Comparison of ENCODE assay signal across 8 cellular contexts in the genomic region with DNA sequence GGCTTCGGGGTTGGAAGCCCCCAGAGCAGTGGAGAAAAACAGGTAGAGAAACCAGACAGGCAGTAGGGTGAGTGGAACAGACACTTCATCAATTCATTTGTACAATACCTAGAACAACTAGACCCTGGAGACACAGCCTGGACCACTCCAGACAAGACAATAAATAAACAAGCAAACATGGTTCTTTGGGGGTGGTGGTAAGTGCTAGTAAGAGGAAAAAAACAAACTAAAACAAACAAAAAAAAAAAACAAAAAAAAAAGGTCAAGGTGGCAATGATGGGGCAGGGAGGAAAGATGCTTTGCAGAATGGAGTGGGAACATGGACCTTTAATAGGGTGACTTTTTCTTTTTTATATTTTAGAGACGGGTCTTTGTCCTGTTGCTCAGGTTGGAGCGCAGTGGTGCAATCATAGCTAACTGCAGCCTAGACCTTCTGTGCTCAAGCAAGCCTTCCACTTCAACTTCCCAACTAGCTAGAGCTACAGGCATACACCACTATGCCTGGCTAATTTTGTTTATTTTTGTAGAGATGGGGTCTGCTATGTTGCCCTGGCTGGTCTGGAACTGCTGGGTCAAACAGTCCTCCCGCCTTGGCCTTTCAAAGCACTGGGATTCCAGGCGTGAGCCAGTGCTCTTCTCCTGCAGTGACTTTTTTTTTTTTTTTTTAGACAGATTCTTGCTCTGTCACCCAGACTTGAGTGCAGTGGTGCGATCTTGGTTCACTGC. TPM values are rescaled to one million over a fixed set of nuclear protein-coding genes. Genes with fewer than 3 reads are reported as not detected.
A peak's percentile ranks its signal among the peaks of the same experiment; 100 is the strongest.
DNase-seq lines count a peak whose midpoint lies in the region; ATAC-seq, FAIRE-seq and TF ChIP-seq lines count a peak whose summit lies in the region.

No MANE protein-coding gene starts in this region.

- in situ Hi-C loops in Caki2 (cut with HindIII; ENCODE audit: low pct_unique_long_range_greater_than_20kb, low sequenced_read_pairs): no loop called here

- H3K79me2 ChIP-seq in OCI-LY7 (ENCODE audit: insufficient read depth, low read depth, low read length) (peaks cover 8% of the 10 kb centered on the region), endothelial cell of umbilical vein (ENCODE audit: control insufficient read depth, insufficient read depth, low read length) (peaks cover 14% of the 10 kb centered on the region)

- TF ChIP-seq POLR2A in endothelial cell of umbilical vein (IDR thresholded peaks at IDR 0.05; ENCODE audit: low read depth, low read length): peak; percentile 34

- 55 to 62% methylated on average over 6 of the region's 6 CpGs for WGBS in pancreas, 2 donors

- no peak for ATAC-seq in pancreas
- ATAC-seq in GM18498 (IDR thresholded peaks at IDR 0.05; ENCODE audit: unreplicated experiment): no peak
- no peak for ATAC-seq in HG02885 (IDR thresholded peaks at IDR 0.05; ENCODE audit: poor library complexity, unreplicated experiment)

- dilution Hi-C loops in endothelial cell of umbilical vein (cut with MboI; ENCODE audit: extremely low pct_ligation_motif_present, low sequenced_read_pairs): no loop called here

- H3K9me2 ChIP-seq in OCI-LY7 (ENCODE audit: insufficient read depth, low read length): no peaks in the 10 kb centered on the region

- FAIRE-seq in endothelial cell of umbilical vein (lab: Jason Lieb, UNC): peak; percentile 38
- FAIRE-seq in pancreas (lab: Jason Lieb, UNC): no peak

- CTCF ChIA-PET in OCI-LY7 (lab: Charles Lee; ENCODE audit: unreplicated experiment) (no interaction called here), endothelial cell of umbilical vein (lab: Charles Lee) (interaction anchor here (4.5 to 13.8 kb wide), 3 partner anchors 18 to 53 kb away, joined by 30 to 524 read pairs (median 387); a partner anchor contains a TSS)

- H3K4me1 ChIP-seq in OCI-LY7 (ENCODE audit: insufficient read depth, low read length, poor library complexity, severe bottlenecking): peaks cover 34% of the 10 kb centered on the region
- H3K4me1 ChIP-seq in endothelial cell of umbilical vein (ENCODE audit: control insufficient read depth, extremely low read depth, insufficient read depth, low read length): peaks cover 23% of the 10 kb centered on the region
- peaks cover under 1 to 12% (median 8%) of the 10 kb centered on the region in 3 donors for H3K4me1 ChIP-seq in pancreas

- DNase-seq in Caki2 (ENCODE audit: low read depth): peak; percentile 58
- DNase-seq in OCI-LY7 (ENCODE audit: low spot score): no peak
- no peak for DNase-seq in endothelial cell of umbilical vein (ENCODE audit: low read depth, low spot score)
- DNase-seq in pancreas: peak in 2 of 6 donors; percentile 33 to 36
- DNase-seq in NCI-H1436 treated with DMSO at 0.1 percent for 48 hours (lab: John Stamatoyannopoulos, UW): no peak
- no peak for DNase-seq in foreskin melanocyte

- H3K9me1 ChIP-seq in endothelial cell of umbilical vein (replicated peaks; ENCODE audit: control insufficient read depth, extremely low read depth, insufficient read depth, low read length): no peaks in the 10 kb centered on the region

- POLR2A ChIA-PET in OCI-LY7 (lab: Charles Lee) (no interaction called here), endothelial cell of umbilical vein (lab: Charles Lee) (interaction anchor here (0.7 to 4.1 kb wide), 3 partner anchors 12 to 64 kb away, joined by 3 to 94 read pairs (median 73); a partner anchor contains a TSS)

- peak overlapping the region; percentile 24 for H3K27ac ChIP-seq in OCI-LY7 (ENCODE audit: low read depth, low read length, poor library complexity, severe bottlenecking)
- H3K27ac ChIP-seq in endothelial cell of umbilical vein (ENCODE audit: insufficient read depth, low read depth, low read length): peak overlapping the region; percentile 91
- H3K27ac ChIP-seq in pancreas: peak overlapping the region; percentile 95 to 100 (median 99)

- no peak overlapping the region for H2AFZ ChIP-seq in OCI-LY7 (ENCODE audit: low read length)
- H2AFZ ChIP-seq in endothelial cell of umbilical vein (ENCODE audit: low read depth, low read length): peak overlapping the region; percentile 27

- H3K36me3 ChIP-seq in OCI-LY7 (ENCODE audit: insufficient read depth, low read length): peaks cover 10% of the 10 kb centered on the region; the same call in 1 of the 2 replicates
- H3K36me3 ChIP-seq in endothelial cell of umbilical vein (ENCODE audit: control insufficient read depth in 2 of 2, extremely low read depth in 1 of 2, insufficient read depth in 2 of 2, low read length in 2 of 2): peaks cover 0 to 3% of the 10 kb centered on the region in 2 experiments
- H3K36me3 ChIP-seq in pancreas: peaks cover 0 to 4% (median 0%) of the 10 kb centered on the region in 3 donors

- intact Hi-C loops in OCI-LY7 (cut with micrococcal nuclease; ENCODE audit: unreplicated experiment) (loop anchor here (5.0 kb wide), 1 partner anchor 72 kb away; a partner anchor contains a TSS), endothelial cell of umbilical vein (cut with micrococcal nuclease) (no loop called here), pancreas (cut with DNase I) (no loop called here)

- H3K9me3 ChIP-seq in OCI-LY7 (ENCODE audit: low read length) (no peaks in the 10 kb centered on the region), endothelial cell of umbilical vein (replicated peaks; ENCODE audit: control insufficient read depth, insufficient read depth, low read length) (no peaks in the 10 kb centered on the region), pancreas (no peaks in the 10 kb centered on the region)

- H3K27me3 ChIP-seq in endothelial cell of umbilical vein (ENCODE audit: control insufficient read depth in 2 of 2, insufficient read depth in 2 of 2, low read length in 2 of 2) (no peaks in the 10 kb centered on the region), pancreas (no peaks in the 10 kb centered on the region)

- H4K20me1 ChIP-seq in OCI-LY7 (ENCODE audit: insufficient read depth, low read length) (no peaks in the 10 kb centered on the region; the same call in 1 of the 2 replicates), endothelial cell of umbilical vein (replicated peaks; ENCODE audit: control insufficient read depth, extremely low read depth, insufficient read depth, low read length) (no peaks in the 10 kb centered on the region)

- peak overlapping the region; percentile 74 for H3K9ac ChIP-seq in endothelial cell of umbilical vein (replicated peaks; ENCODE audit: extremely low read depth, insufficient read depth, low read length)

- TF ChIP-seq CTCF in OCI-LY7 (conservative IDR thresholded peaks at IDR 0.05; ENCODE audit: low read length) (no peak), endothelial cell of umbilical vein (IDR thresholded peaks at IDR 0.05; ENCODE audit: extremely low read depth in 1 of 2, insufficient read depth in 1 of 2, low read depth in 1 of 2, low read length in 2 of 2) (no peak), pancreas (IDR thresholded peaks at IDR 0.05) (no peak)

- H3K4me3 ChIP-seq in OCI-LY7 (ENCODE audit: low read depth, low read length, poor library complexity, severe bottlenecking) (peak overlapping the region; percentile 84), endothelial cell of umbilical vein (replicated peaks in 1 of 3; ENCODE audit: insufficient read depth in 1 of 3, low read depth in 1 of 3, low read length in 3 of 3) (peak overlapping the region in 2 of 3 experiments; percentile 27 to 76), pancreas (peak overlapping the region in 2 of 4 donors; percentile 70 to 81)

- H3K4me2 ChIP-seq in OCI-LY7 (ENCODE audit: low read length) (peak overlapping the region; percentile 95), endothelial cell of umbilical vein (ENCODE audit: insufficient read depth, low read length) (peak overlapping the region; percentile 56)

- no TSS peak for BruUV-seq in OCI-LY7 (replicated peaks; lab: Mats Ljungman, UMichigan)
- BruUV-seq in endothelial cell of umbilical vein (replicated peaks; lab: Mats Ljungman, UMichigan): no TSS peak

RNA-seq across cellular contexts. Expression of a gene that starts 3.1 kb away (rescaled TPM):
- 63.3 and 74.5 TPM in 2 replicates for total RNA-seq in Caki2 (2014; rRNA removed; shearing (Covaris generic); ENCODE audit: low replicate concordance)
- 43.7 and 45.5 TPM in 2 replicates for total RNA-seq in OCI-LY7 (2014; rRNA removed; shearing (Covaris generic))
- total RNA-seq in OCI-LY7 (2022): 31.8 TPM in 2 replicates
- 22.8 and 31.6 TPM in 2 replicates for total RNA-seq in endothelial cell of umbilical vein
- polyA plus RNA-seq in endothelial cell of umbilical vein: 72.9 and 74.4 TPM in 2 replicates
- polyA plus RNA-seq in endothelial cell of umbilical vein (2011; cell fraction: cytosol; rRNA removed): 26.6 and 63.6 TPM in 2 replicates
- 92.2 and 120 TPM in 2 replicates for polyA plus RNA-seq in endothelial cell of umbilical vein (2011; cell fraction: nucleus; rRNA removed)
- polyA plus RNA-seq in endothelial cell of umbilical vein (2012): 11.7 and 24.3 TPM in 2 replicates
- polyA minus RNA-seq in endothelial cell of umbilical vein: 12.4 and 15.3 TPM in 2 replicates
- polyA minus RNA-seq in endothelial cell of umbilical vein (2011; cell fraction: cytosol; rRNA and poly(A)+ RNA removed): 126 TPM
- polyA minus RNA-seq in endothelial cell of umbilical vein (2011; cell fraction: nucleus; rRNA and poly(A)+ RNA removed): 21.6 and 61.5 TPM in 2 replicates
- total RNA-seq in pancreas: 100 to 1,000 TPM in 2 of 6 donors, 10 to 100 TPM in 4; 41.6 to 109 (median 70.7) TPM
- 100 to 1,000 TPM; 172 to 206 TPM for polyA plus RNA-seq in pancreas

RNA-seq across cellular contexts. Expression of a gene that starts 7.2 kb away (rescaled TPM):
- not detected in 2 replicates for total RNA-seq in Caki2 (2014; rRNA removed; shearing (Covaris generic); ENCODE audit: low replicate concordance)
- 344 and 399 TPM in 2 replicates for total RNA-seq in OCI-LY7 (2014; rRNA removed; shearing (Covaris generic))
- total RNA-seq in OCI-LY7 (2022) (345 and 357 TPM in 2 replicates), endothelial cell of umbilical vein (247 and 255 TPM in 2 replicates), pancreas (100 to 1,000 TPM in 4 of 6 donors, 10 to 100 TPM in 2; 77.5 to 109 (median 103) TPM)
- polyA plus RNA-seq in endothelial cell of umbilical vein (490 and 492 TPM in 2 replicates), pancreas (100 to 1,000 TPM in 1 of 2 donors, 10 to 100 TPM in 1; 75.8 to 172 TPM)
- polyA plus RNA-seq in endothelial cell of umbilical vein (2011; cell fraction: cytosol; rRNA removed): 437 and 438 TPM in 2 replicates
- polyA plus RNA-seq in endothelial cell of umbilical vein (2011; cell fraction: nucleus; rRNA removed): 163 and 200 TPM in 2 replicates
- polyA plus RNA-seq in endothelial cell of umbilical vein (2012): 389 and 460 TPM in 2 replicates
- polyA minus RNA-seq in endothelial cell of umbilical vein: 168 and 191 TPM in 2 replicates
- 491 TPM for polyA minus RNA-seq in endothelial cell of umbilical vein (2011; cell fraction: cytosol; rRNA and poly(A)+ RNA removed)
- polyA minus RNA-seq in endothelial cell of umbilical vein (2011; cell fraction: nucleus; rRNA and poly(A)+ RNA removed): 32.8 and 38.3 TPM in 2 replicates

RNA-seq across cellular contexts. Expression of a gene that starts 7.5 kb away (rescaled TPM):
- not detected in 2 replicates for total RNA-seq in Caki2 (2014; rRNA removed; shearing (Covaris generic); ENCODE audit: low replicate concordance)
- not detected in 2 replicates for total RNA-seq in OCI-LY7 (2014; rRNA removed; shearing (Covaris generic))
- total RNA-seq in OCI-LY7 (2022) (42.7 and 42.8 TPM in 2 replicates), endothelial cell of umbilical vein (13.2 and 15.9 TPM in 2 replicates), pancreas (1 to 10 TPM in 5 of 6 donors, under 1 TPM in 1; 0.90 to 3.9 (median 2.1) TPM)
- polyA plus RNA-seq in endothelial cell of umbilical vein (2.6 TPM in 1 of 2 replicates, not detected in the other), pancreas (1 to 10 TPM; 1.3 to 2.0 TPM)
- polyA plus RNA-seq in endothelial cell of umbilical vein (2011; cell fraction: cytosol; rRNA removed): 2.1 and 3.7 TPM in 2 replicates
- 1.5 and 2.3 TPM in 2 replicates for polyA plus RNA-seq in endothelial cell of umbilical vein (2011; cell fraction: nucleus; rRNA removed)
- polyA plus RNA-seq in endothelial cell of umbilical vein (2012): 9.7 and 11.2 TPM in 2 replicates
- not detected in 2 replicates for polyA minus RNA-seq in endothelial cell of umbilical vein
- not detected for polyA minus RNA-seq in endothelial cell of umbilical vein (2011; cell fraction: cytosol; rRNA and poly(A)+ RNA removed)
- polyA minus RNA-seq in endothelial cell of umbilical vein (2011; cell fraction: nucleus; rRNA and poly(A)+ RNA removed): not detected in 2 replicates

RNA-seq across cellular contexts. Expression of a gene that starts 12.0 kb away (rescaled TPM):
- 94.5 and 126 TPM in 2 replicates for total RNA-seq in Caki2 (2014; rRNA removed; shearing (Covaris generic); ENCODE audit: low replicate concordance)
- total RNA-seq in OCI-LY7 (2014; rRNA removed; shearing (Covaris generic)): 115 and 130 TPM in 2 replicates
- total RNA-seq in OCI-LY7 (2022): 86.0 and 90.5 TPM in 2 replicates
- 25.6 and 28.5 TPM in 2 replicates for total RNA-seq in endothelial cell of umbilical vein
- polyA plus RNA-seq in endothelial cell of umbilical vein: 36.7 and 45.4 TPM in 2 replicates
- polyA plus RNA-seq in endothelial cell of umbilical vein (2011; cell fraction: cytosol; rRNA removed): 37.3 and 43.6 TPM in 2 replicates
- 20.3 and 27.2 TPM in 2 replicates for polyA plus RNA-seq in endothelial cell of umbilical vein (2011; cell fraction: nucleus; rRNA removed)
- polyA plus RNA-seq in endothelial cell of umbilical vein (2012): 23.5 and 28.2 TPM in 2 replicates
- polyA minus RNA-seq in endothelial cell of umbilical vein: 33.3 and 34.1 TPM in 2 replicates
- polyA minus RNA-seq in endothelial cell of umbilical vein (2011; cell fraction: cytosol; rRNA and poly(A)+ RNA removed): 111 TPM
- polyA minus RNA-seq in endothelial cell of umbilical vein (2011; cell fraction: nucleus; rRNA and poly(A)+ RNA removed): 5.2 and 5.4 TPM in 2 replicates
- 1 to 10 TPM; 1.7 to 6.0 (median 3.0) TPM for total RNA-seq in pancreas
- 1 to 10 TPM; 3.9 to 5.5 TPM for polyA plus RNA-seq in pancreas

RNA-seq across cellular contexts. Expression of a gene that starts 19.0 kb away (rescaled TPM):
- total RNA-seq in Caki2 (2014; rRNA removed; shearing (Covaris generic); ENCODE audit: low replicate concordance): 17.8 and 18.1 TPM in 2 replicates
- 7.4 and 9.1 TPM in 2 replicates for total RNA-seq in OCI-LY7 (2014; rRNA removed; shearing (Covaris generic))
- 28.8 and 29.4 TPM in 2 replicates for total RNA-seq in OCI-LY7 (2022)
- total RNA-seq in endothelial cell of umbilical vein: 17.3 and 20.0 TPM in 2 replicates
- polyA plus RNA-seq in endothelial cell of umbilical vein: 7.6 and 8.0 TPM in 2 replicates
- polyA plus RNA-seq in endothelial cell of umbilical vein (2011; cell fraction: cytosol; rRNA removed): 4.0 and 4.8 TPM in 2 replicates
- polyA plus RNA-seq in endothelial cell of umbilical vein (2011; cell fraction: nucleus; rRNA removed): 49.2 and 50.7 TPM in 2 replicates
- polyA plus RNA-seq in endothelial cell of umbilical vein (2012): 9.4 and 14.5 TPM in 2 replicates
- 11.5 and 14.9 TPM in 2 replicates for polyA minus RNA-seq in endothelial cell of umbilical vein
- polyA minus RNA-seq in endothelial cell of umbilical vein (2011; cell fraction: cytosol; rRNA and poly(A)+ RNA removed): 5.0 TPM
- 15.1 and 18.5 TPM in 2 replicates for polyA minus RNA-seq in endothelial cell of umbilical vein (2011; cell fraction: nucleus; rRNA and poly(A)+ RNA removed)
- 10 to 100 TPM; 37.7 to 60.9 (median 49.0) TPM for total RNA-seq in pancreas
- polyA plus RNA-seq in pancreas: 100 to 1,000 TPM; 268 to 300 TPM

Comparison
In these comparisons a context has a peak if more than half of its experiments do, and no peak if none do; other contexts are left out.
1. H3K27ac ChIP-seq: peak in every context shown above with its lines; median percentile 99 in pancreas; 91 in endothelial cell of umbilical vein; 24 in OCI-LY7.
2. RNA of a gene that starts 7.2 kb away (total RNA-seq): 344 to 399 TPM in OCI-LY7, 247 to 255 TPM in endothelial cell of umbilical vein and 77.5 to 109 TPM in pancreas; not detected in Caki2; every median in the first group is over 10 times any median in the second.